8 cellular contexts compared by ENCODE assay signal in the genomic region with DNA sequence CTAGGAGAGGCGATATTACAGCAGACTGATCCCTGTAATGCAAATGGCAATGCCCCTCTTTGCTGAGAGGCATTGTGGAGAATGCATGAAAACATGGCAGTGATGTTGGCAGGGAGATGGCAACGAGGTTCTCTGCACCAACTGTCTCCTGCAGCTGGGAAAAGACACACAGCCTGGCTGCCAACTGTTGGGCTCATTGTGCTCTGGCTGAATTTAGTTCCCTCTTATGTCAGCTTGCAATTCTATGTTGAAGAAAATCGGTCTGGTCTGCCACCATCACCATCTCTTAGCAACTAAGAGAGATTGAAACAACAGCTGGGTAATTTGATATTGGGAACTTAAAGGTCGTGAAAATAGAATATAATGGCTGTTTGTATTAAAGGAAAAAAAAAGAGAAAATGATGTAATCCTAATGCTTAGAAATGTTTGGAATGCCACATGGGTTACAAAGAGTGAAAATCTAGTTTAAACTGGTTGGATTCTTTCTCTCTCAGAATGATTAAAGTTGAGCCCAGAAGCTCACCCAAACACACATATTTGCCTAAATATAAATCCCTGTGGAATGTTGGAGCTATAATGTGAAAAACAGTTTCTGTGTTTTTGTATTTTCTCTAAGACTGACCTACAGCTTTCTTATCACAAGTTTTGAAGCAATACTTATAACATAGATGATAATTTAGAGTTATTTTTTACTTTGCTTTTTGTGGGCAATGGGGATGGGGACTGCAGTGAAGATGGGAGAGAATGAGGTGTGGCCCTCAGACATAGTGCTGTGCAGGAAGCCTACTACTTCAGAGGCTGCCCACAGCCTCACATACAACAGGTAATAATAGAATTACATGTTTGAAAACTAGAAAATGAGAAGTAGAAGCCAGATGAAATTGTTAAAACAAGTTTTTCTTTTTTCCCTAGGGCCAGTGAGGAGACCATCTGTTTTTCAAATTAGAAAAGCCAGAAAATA.
DNase-seq lines count a peak whose midpoint lies in the region; ATAC-seq lines count a peak whose summit lies in the region.

No MANE protein-coding gene starts in this region.

- H3K4me3 ChIP-seq in CD4-positive, alpha-beta memory T cell (ENCODE audit: low read length in 2 of 2), result no peak overlapping the region

- no peaks in the 10 kb centered on the region for H3K4me1 Mint-ChIP-seq in activated CD4-positive, alpha-beta T cell treated with anti-CD3 and anti-CD28 coated beads, Interleukin-2, amount 10 ng/mL, durations not matched to agents 7 days and 5 days
- no peaks in the 10 kb centered on the region for H3K4me1 Mint-ChIP-seq in CD4-positive, alpha-beta memory T cell

- DNase-seq in LHCN-M2 (ENCODE audit: low read depth) (peak; percentile 95), anterior cingulate cortex (lab: John Stamatoyannopoulos, UW) (peak in 53 of 58 donors; percentile 1 to 86 (median 54)), hypothalamus (lab: John Stamatoyannopoulos, UW) (peak in 34 of 51 donors; percentile 10 to 81 (median 46)), superior temporal gyrus (ENCODE audit: extremely low spot score) (peak; percentile 93)
- DNase-seq in stimulated activated CD4-positive, alpha-beta T cell treated with anti-CD3 and anti-CD28 coated beads, Interleukin-12 subunit alpha, Interleukin-12 subunit beta, amount 100 ng/mL, for 4 hours, result no peak
- no peak for DNase-seq in activated CD4-positive, alpha-beta T cell treated with anti-CD3 and anti-CD28 coated beads, Interleukin-2, amount 10 ng/mL, durations not matched to agents 7 days and 5 days
- no peak for DNase-seq in CD4-positive, alpha-beta memory T cell

- H3K27ac Mint-ChIP-seq in activated CD4-positive, alpha-beta T cell treated with anti-CD3 and anti-CD28 coated beads, Interleukin-2, amount 10 ng/mL, durations not matched to agents 7 days and 5 days, result no peak overlapping the region
- no peak overlapping the region for H3K27ac Mint-ChIP-seq in CD4-positive, alpha-beta memory T cell

- H3K9me3 Mint-ChIP-seq in activated CD4-positive, alpha-beta T cell treated with anti-CD3 and anti-CD28 coated beads, Interleukin-2, amount 10 ng/mL, durations not matched to agents 7 days and 5 days, result no peaks in the 10 kb centered on the region
- peaks cover 0 to 3% (median 0%) of the 10 kb centered on the region in 8 donors for H3K9me3 Mint-ChIP-seq in CD4-positive, alpha-beta memory T cell

- POLR2A ChIA-PET in activated CD4-positive, alpha-beta T cell treated with anti-CD3 and anti-CD28 coated beads, Interleukin-2, amount 10 ng/mL, durations not matched to agents 7 days and 5 days (lab: Charles Lee), result no interaction called here
- POLR2A ChIA-PET in CD4-positive, alpha-beta memory T cell (lab: Charles Lee; ENCODE audit: partially characterized antibody), result no interaction called here

- peaks cover 21% of the 10 kb centered on the region for H3K27me3 Mint-ChIP-seq in activated CD4-positive, alpha-beta T cell treated with anti-CD3 and anti-CD28 coated beads, Interleukin-2, amount 10 ng/mL, durations not matched to agents 7 days and 5 days
- peaks cover 2 to 5% of the 10 kb centered on the region in 2 donors for H3K27me3 Mint-ChIP-seq in CD4-positive, alpha-beta memory T cell

- no peak overlapping the region for H3K27ac ChIP-seq in CD4-positive, alpha-beta memory T cell (ENCODE audit: low read depth, low read length)

- H3K4me1 ChIP-seq in CD4-positive, alpha-beta memory T cell (ENCODE audit: insufficient read depth, low read length), result no peaks in the 10 kb centered on the region

- H3K9me3 ChIP-seq in CD4-positive, alpha-beta memory T cell (ENCODE audit: control insufficient read depth in 1 of 2, low read length in 2 of 2), result no peaks in the 10 kb centered on the region

- H3K4me3 Mint-ChIP-seq in activated CD4-positive, alpha-beta T cell treated with anti-CD3 and anti-CD28 coated beads, Interleukin-2, amount 10 ng/mL, durations not matched to agents 7 days and 5 days, result no peak overlapping the region
- no peak overlapping the region for H3K4me3 Mint-ChIP-seq in CD4-positive, alpha-beta memory T cell

- H3K36me3 ChIP-seq in CD4-positive, alpha-beta memory T cell (ENCODE audit: insufficient read depth, low read length), result no peaks in the 10 kb centered on the region

- H3K27me3 ChIP-seq in CD4-positive, alpha-beta memory T cell (ENCODE audit: insufficient read depth, low read length), result no peaks in the 10 kb centered on the region

- ATAC-seq in HG03095 (IDR thresholded peaks at IDR 0.05; ENCODE audit: unreplicated experiment), result no peak

- intact Hi-C loops in CD4-positive, alpha-beta memory T cell (cut with micrococcal nuclease), result no loop called here

- CTCF ChIA-PET in activated CD4-positive, alpha-beta T cell treated with anti-CD3 and anti-CD28 coated beads, Interleukin-2, amount 10 ng/mL, durations not matched to agents 7 days and 5 days (lab: Charles Lee), result interaction anchor here (0.9 kb wide), 1 partner anchor 38 kb away, joined by 3 read pairs; no protein-coding TSS in a partner anchor
- CTCF ChIA-PET in CD4-positive, alpha-beta memory T cell (lab: Charles Lee; ENCODE audit: partially characterized antibody), result interaction anchor here (0.9 kb wide), 1 partner anchor 13 kb away, joined by 3 read pairs; no protein-coding TSS in a partner anchor

- H3K36me3 Mint-ChIP-seq in activated CD4-positive, alpha-beta T cell treated with anti-CD3 and anti-CD28 coated beads, Interleukin-2, amount 10 ng/mL, durations not matched to agents 7 days and 5 days (ENCODE audit: low read depth), result no peaks in the 10 kb centered on the region
- no peaks in the 10 kb centered on the region for H3K36me3 Mint-ChIP-seq in CD4-positive, alpha-beta memory T cell

Comparison
In these comparisons a context has a peak if more than half of its experiments do, and no peak if none do; other contexts are left out.
1. DNase-seq: peak in LHCN-M2 (single experiment), anterior cingulate cortex (53 of 58), hypothalamus (34 of 51) and superior temporal gyrus (single experiment); none in stimulated activated CD4-positive, alpha-beta T cell treated with anti-CD3 and anti-CD28 coated beads, Interleukin-12 subunit alpha, Interleukin-12 subunit beta, amount 100 ng/mL, for 4 hours (single experiment), activated CD4-positive, alpha-beta T cell treated with anti-CD3 and anti-CD28 coated beads, Interleukin-2, amount 10 ng/mL, durations not matched to agents 7 days and 5 days (single experiment) and CD4-positive, alpha-beta memory T cell (0 of 5).